In the genomic region with DNA sequence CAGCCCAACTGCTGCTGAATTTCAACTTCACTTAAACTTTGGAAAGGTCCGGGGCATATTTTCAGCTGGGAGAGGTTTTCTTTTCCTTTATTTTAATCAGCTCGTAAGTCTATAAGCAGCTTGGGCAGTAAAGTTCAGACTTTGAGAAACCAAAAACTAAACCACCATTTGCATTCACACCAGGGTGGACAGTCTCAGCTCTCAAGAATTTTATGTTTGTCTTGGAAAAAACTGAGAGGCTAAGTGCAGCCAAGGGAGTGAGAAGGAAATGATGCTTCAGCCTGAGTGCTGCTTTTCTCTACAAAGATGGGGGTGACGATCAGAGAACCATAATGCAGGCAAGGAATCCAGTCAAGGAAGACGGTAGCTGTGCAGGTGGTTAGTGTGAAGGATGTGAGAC, we compare ENCODE assay signal across 22 cellular contexts. TPM values are rescaled to one million over a fixed set of nuclear protein-coding genes. Genes with fewer than 3 reads are reported as not detected.
DNase-seq lines count a peak whose midpoint lies in the region; ATAC-seq and TF ChIP-seq lines count a peak whose summit lies in the region.
"Had no signal": no experiment of that assay in that cellular context is flagged by ENCODE, and none has a peak within 500 bp of the region (broad histone marks: within the 10 kb centered on the region; RNA-seq: fewer than 3 reads in every experiment).

No MANE protein-coding gene starts in this region.

- H2BK120ac ChIP-seq in mesenchymal stem cell (ENCODE audit: low read depth, low read length): no peak overlapping the region

- peak overlapping the region; percentile 33 for H2AFZ ChIP-seq in mesenchymal stem cell (ENCODE audit: low read depth, low read length)
- H2AFZ ChIP-seq: neural progenitor cell had no signal

- no peak overlapping the region for H2BK5ac ChIP-seq in mesenchymal stem cell (ENCODE audit: low read depth, low read length, poor library complexity, severe bottlenecking)

- no peak overlapping the region for H4K8ac ChIP-seq in mesenchymal stem cell (ENCODE audit: low read length)

- no peak overlapping the region for H2AK5ac ChIP-seq in mesenchymal stem cell (ENCODE audit: low read length, severe bottlenecking)

- H3K27ac ChIP-seq in left ventricle myocardium inferior (replicated peaks): peak overlapping the region; percentile 59
- peak overlapping the region; percentile 81 for H3K27ac ChIP-seq in brain microvascular endothelial cell
- H3K27ac ChIP-seq in mesenchymal stem cell (ENCODE audit: low read length, poor library complexity, severe bottlenecking): peak overlapping the region; percentile 7
- H3K27ac ChIP-seq in breast epithelium: no peak overlapping the region
- H3K27ac ChIP-seq: HL-60, neural progenitor cell, vagina had no signal

- no peaks in the 10 kb centered on the region for H3K36me3 ChIP-seq in left ventricle myocardium inferior
- no peaks in the 10 kb centered on the region for H3K36me3 ChIP-seq in brain microvascular endothelial cell (replicated peaks)
- H3K36me3 ChIP-seq in mesenchymal stem cell (ENCODE audit: control insufficient read depth in 1 of 2, insufficient read depth in 2 of 2, low read depth in 1 of 2, low read length in 2 of 2): no peaks in the 10 kb centered on the region
- no peaks in the 10 kb centered on the region for H3K36me3 ChIP-seq in breast epithelium
- H3K36me3 ChIP-seq: neural progenitor cell, vagina had no signal

- intact Hi-C loops in left ventricle myocardium inferior (cut with micrococcal nuclease) (no loop called here), Right ventricle myocardium superior (cut with DNase I) (loop anchor here (5.0 kb wide), 2 partner anchors 228 to 253 kb away; no protein-coding TSS in a partner anchor), breast epithelium (cut with DNase I; ENCODE audit: low total_unique reads) (no loop called here)

- no peaks in the 10 kb centered on the region for H3K9me3 ChIP-seq in left ventricle myocardium inferior (replicated peaks)
- no peaks in the 10 kb centered on the region for H3K9me3 ChIP-seq in mesenchymal stem cell (ENCODE audit: control insufficient read depth, low read length)
- H3K9me3 ChIP-seq in breast epithelium: no peaks in the 10 kb centered on the region
- H3K9me3 ChIP-seq: vagina had no signal

- H4K91ac ChIP-seq in mesenchymal stem cell (ENCODE audit: low read length): no peak overlapping the region

- in situ Hi-C loops in brain microvascular endothelial cell (cut with HindIII; ENCODE audit: low pct_ligation_motif_present, low sequenced_read_pairs): no loop called here

- no peak for TF ChIP-seq CTCF in left ventricle myocardium inferior (IDR thresholded peaks at IDR 0.05; ENCODE audit: borderline replicate concordance)
- no peak for TF ChIP-seq CTCF in brain microvascular endothelial cell (IDR thresholded peaks at IDR 0.05; ENCODE audit: low read depth, low read length, missing control alignments)
- no peak for TF ChIP-seq CTCF in breast epithelium (IDR thresholded peaks at IDR 0.05)

- H3K4me1 ChIP-seq in left ventricle myocardium inferior (peaks cover 36% of the 10 kb centered on the region), mesenchymal stem cell (ENCODE audit: control insufficient read depth, insufficient read depth, low read depth, low read length) (peaks cover 26% of the 10 kb centered on the region), breast epithelium (no peaks in the 10 kb centered on the region)
- H3K4me1 ChIP-seq: neural progenitor cell had no signal

- peak overlapping the region; percentile 71 for H3K9ac ChIP-seq in mesenchymal stem cell (ENCODE audit: low read length)
- H3K9ac ChIP-seq: neural progenitor cell had no signal

- H3K4ac ChIP-seq in mesenchymal stem cell (ENCODE audit: low read depth in 1 of 2, low read length in 2 of 2): no peak overlapping the region

- H2BK12ac ChIP-seq in mesenchymal stem cell (ENCODE audit: low read length in 2 of 2): no peak overlapping the region

- no peak overlapping the region for H3K4me3 ChIP-seq in left ventricle myocardium inferior
- no peak overlapping the region for H3K4me3 ChIP-seq in brain microvascular endothelial cell (ENCODE audit: low read depth, low read length)
- peak overlapping the region in 1 of 2 experiments; percentile 27 for H3K4me3 ChIP-seq in mesenchymal stem cell (ENCODE audit: insufficient read depth in 1 of 2, low read depth in 1 of 2, low read length in 2 of 2)
- no peak overlapping the region for H3K4me3 ChIP-seq in breast epithelium
- H3K4me3 ChIP-seq: GM12878, neural progenitor cell, vagina had no signal

- ATAC-seq in Right ventricle myocardium superior (ENCODE audit: poor library complexity): no peak
- ATAC-seq: activated CD4-positive, alpha-beta T cell treated with anti-CD3 and anti-CD28 coated beads for 36 hours; esophagus mucosa; GM12878; T-cell had no signal

- TF ChIP-seq POLR2A in breast epithelium (IDR thresholded peaks at IDR 0.05): no peak

- no peak overlapping the region for H2BK15ac ChIP-seq in mesenchymal stem cell (ENCODE audit: low read depth, poor library complexity, severe bottlenecking)

- H3K27me3 ChIP-seq in left ventricle myocardium inferior (ENCODE audit: low read depth) (no peaks in the 10 kb centered on the region), brain microvascular endothelial cell (replicated peaks) (no peaks in the 10 kb centered on the region), mesenchymal stem cell (ENCODE audit: control insufficient read depth in 1 of 2, insufficient read depth in 1 of 2, low read length in 2 of 2) (no peaks in the 10 kb centered on the region), breast epithelium (no peaks in the 10 kb centered on the region)
- H3K27me3 ChIP-seq: neural progenitor cell, vagina had no signal

- H3K14ac ChIP-seq in mesenchymal stem cell (ENCODE audit: low read length in 2 of 2): peak overlapping the region in 1 of 2 experiments; percentile 4

- no peak overlapping the region for H3K18ac ChIP-seq in mesenchymal stem cell (ENCODE audit: low read depth in 1 of 2, low read length in 2 of 2)

- WGBS in mesenchymal stem cell: 79% methylated on average over 3 of the region's 4 CpGs

- H3K4me2 ChIP-seq in mesenchymal stem cell (ENCODE audit: low read length, poor library complexity, severe bottlenecking): no peak overlapping the region
- H3K4me2 ChIP-seq: neural progenitor cell had no signal

- H3K79me1 ChIP-seq in mesenchymal stem cell (replicated peaks; ENCODE audit: low read length, poor library complexity, severe bottlenecking): no peaks in the 10 kb centered on the region

- no peak overlapping the region for H3K23ac ChIP-seq in mesenchymal stem cell (ENCODE audit: low read length in 2 of 2)

- DNase-seq in left ventricle myocardium inferior (no peak), Right ventricle myocardium superior (no peak), brain microvascular endothelial cell (no peak), mesenchymal stem cell (no peak), NCI-H2081 (lab: John Stamatoyannopoulos, UW) (no peak), breast epithelium (ENCODE audit: low spot score in 2 of 2) (no peak), SKM-1 treated with dmso at 0.1 percent for 144 hours (lab: John Stamatoyannopoulos, UW; ENCODE audit: unreplicated experiment) (no peak)
- no peak for DNase-seq in activated CD4-positive, alpha-beta T cell treated with anti-CD3 and anti-CD28 coated beads for 1 hour
- DNase-seq: activated CD4-positive, alpha-beta T cell treated with anti-CD3 and anti-CD28 coated beads for 36 hours; CD4-positive, CD25-positive, alpha-beta regulatory T cell; DMS 273 treated with DMSO at 0.1 percent for 48 hours; effector memory CD4-positive, alpha-beta T cell; glutamatergic neuron; GOT3; NCI-H1436; NCI-H748 treated with DMSO at 0.1 percent for 48 hours; T-cell had no signal

RNA-seq across cellular contexts. Expression of a gene that starts 30.2 kb away (rescaled TPM):
- total RNA-seq in left ventricle myocardium inferior (61.2 TPM), Right ventricle myocardium superior (57.1 TPM), breast epithelium (10 to 100 TPM; 83.0 to 94.8 (median 89.8) TPM)
- 212 TPM for polyA plus RNA-seq in mesenchymal stem cell (2013, experiment 1 of 2)
- 217 TPM for polyA plus RNA-seq in mesenchymal stem cell (2013, experiment 2 of 2)

RNA-seq across cellular contexts. Expression of a gene that starts 55.6 kb away (rescaled TPM):
- total RNA-seq in left ventricle myocardium inferior (8.2 TPM), Right ventricle myocardium superior (9.2 TPM), breast epithelium (10 to 100 TPM; 26.9 to 32.8 (median 31.0) TPM)
- 9.8 TPM for polyA plus RNA-seq in mesenchymal stem cell (2013, experiment 1 of 2)
- polyA plus RNA-seq in mesenchymal stem cell (2013, experiment 2 of 2): 9.3 TPM

Comparison
In these comparisons a context has a peak if more than half of its experiments do, and no peak if none do; other contexts are left out.
1. H3K27ac ChIP-seq: peak in left ventricle myocardium inferior (single experiment), brain microvascular endothelial cell (single experiment) and mesenchymal stem cell (single experiment); none in breast epithelium (0 of 2).